ENCODE assay signal across 25 cellular contexts in genomic region chr12:67154876-67155275, GRCh38.
"Had no signal": no experiment of that assay in that cellular context is flagged by ENCODE, and none has a peak within 500 bp of the region (broad histone marks: within the 10 kb centered on the region; RNA-seq: fewer than 3 reads in every experiment).

No MANE protein-coding gene starts in this region.

- H3K27ac ChIP-seq: esophagus squamous epithelium, heart right ventricle, lower lobe of right lung, neutrophil, pancreas, right atrium auricular region, stomach, testis, tibial artery had no signal

- DNase-seq: cortex of kidney; effector memory CD8-positive, alpha-beta T cell; erythroblast; esophagus squamous epithelium; foreskin melanocyte; glutamatergic neuron; heart right ventricle; hippocampal formation; left ventricle myocardium superior; lower lobe of right lung; mucosa of descending colon; naive B cell; pancreas; stimulated activated CD4-positive, alpha-beta T cell treated with anti-CD3 and anti-CD28 coated beads, Interleukin-12 subunit alpha, Interleukin-12 subunit beta, amount 100 ng/mL, for 4 hours; stimulated activated CD4-positive, alpha-beta T cell treated with anti-CD3 and anti-CD28 coated beads, Interleukin-1b, Interleukin-23, amount 100 ng/mL, for 48 hours; stimulated activated CD4-positive, alpha-beta T cell treated with anti-CD3 and anti-CD28 coated beads, Interleukin-4, amount 100 ng/mL, for 24 hours; stimulated activated naive CD4-positive, alpha-beta T cell treated with Interleukin-2 at 50 U/mL for 16 hours; stomach; testis; tibial artery had no signal

- H3K4me3 ChIP-seq: esophagus squamous epithelium, heart right ventricle, lower lobe of right lung, mucosa of descending colon, pancreas, right atrium auricular region, smooth muscle cell, stomach, testis, tibial artery had no signal

- H3K27me3 ChIP-seq: neutrophil, pancreas, right atrium auricular region, stomach, testis, tibial artery had no signal

- H3K4me1 ChIP-seq: esophagus squamous epithelium, heart right ventricle, lower lobe of right lung, pancreas, right atrium auricular region, stomach, testis, tibial artery had no signal

- ATAC-seq: effector memory CD8-positive, alpha-beta T cell; heart right ventricle; left ventricle myocardium superior; lower lobe of right lung; mucosa of descending colon; natural killer cell treated with Interleukin-12 subunit alpha and Interleukin-12 subunit beta and Interleukin-15 and Interleukin-18, amount 100 ng/mL, for 72 hours; pancreas; sciatic nerve had no signal

- H3K9me3 ChIP-seq: esophagus squamous epithelium, heart right ventricle, lower lobe of right lung, mucosa of descending colon, neutrophil, pancreas, right atrium auricular region, stomach, testis, tibial artery had no signal

- H3K36me3 ChIP-seq: esophagus squamous epithelium, heart right ventricle, lower lobe of right lung, neutrophil, pancreas, right atrium auricular region, stomach, tibial artery had no signal
